Comparison of ENCODE assay signal across 16 cellular contexts in genomic region chr5:80761966-80762365, GRCh38.
DNase-seq lines count a peak whose midpoint lies in the region; ATAC-seq, FAIRE-seq and TF ChIP-seq lines count a peak whose summit lies in the region.
"Had no signal": no experiment of that assay in that cellular context is flagged by ENCODE, and none has a peak within 500 bp of the region (broad histone marks: within the 10 kb centered on the region; RNA-seq: fewer than 3 reads in every experiment).

No MANE protein-coding gene starts in this region.

- ATAC-seq in activated T-helper 17 cell treated with anti-CD3 and anti-CD28 coated beads, Interleukin-2, amount 50 U/mL, for 72 hours (replicated peaks): no peak

- no peak overlapping the region for H3K4me3 Mint-ChIP-seq in activated CD4-positive, alpha-beta T cell treated with anti-CD3 and anti-CD28 coated beads, Interleukin-2, amount 10 ng/mL, durations not matched to agents 24 days and 14 days
- no peak overlapping the region for H3K4me3 Mint-ChIP-seq in activated T-helper 17 cell treated with anti-CD3 and anti-CD28 coated beads, Interleukin-2, amount 50 U/mL, for 72 hours

- no peak for TF ChIP-seq CTCF in retinal pigment epithelial cell (conservative IDR thresholded peaks at IDR 0.05; ENCODE audit: low read depth, low read length)
- TF ChIP-seq CTCF in dorsolateral prefrontal cortex (IDR thresholded peaks at IDR 0.05 in 54 of 56, conservative IDR thresholded peaks at IDR 0.05 in 2 of 56; ENCODE audit: low read depth in 1 of 56, partially characterized antibody in 56 of 56): no peak

- H3K4me1 Mint-ChIP-seq in activated CD4-positive, alpha-beta T cell treated with anti-CD3 and anti-CD28 coated beads, Interleukin-2, amount 10 ng/mL, durations not matched to agents 24 days and 14 days: peaks cover 43% of the 10 kb centered on the region
- H3K4me1 Mint-ChIP-seq in activated T-helper 17 cell treated with anti-CD3 and anti-CD28 coated beads, Interleukin-2, amount 50 U/mL, for 72 hours: peaks cover 37% of the 10 kb centered on the region

- peaks cover 9% of the 10 kb centered on the region for H3K9me3 Mint-ChIP-seq in activated CD4-positive, alpha-beta T cell treated with anti-CD3 and anti-CD28 coated beads, Interleukin-2, amount 10 ng/mL, durations not matched to agents 24 days and 14 days
- peaks cover 4% of the 10 kb centered on the region for H3K9me3 Mint-ChIP-seq in activated T-helper 17 cell treated with anti-CD3 and anti-CD28 coated beads, Interleukin-2, amount 50 U/mL, for 72 hours

- intact Hi-C loops in activated CD4-positive, alpha-beta T cell treated with anti-CD3 and anti-CD28 coated beads, Interleukin-2, amount 10 ng/mL, durations not matched to agents 24 days and 14 days (cut with micrococcal nuclease): loop anchor here (1.0 kb wide), 1 partner anchor 103 kb away; no protein-coding TSS in a partner anchor
- intact Hi-C loops in dorsolateral prefrontal cortex (cut with DNase I): no loop called here

- peaks cover 45% of the 10 kb centered on the region for H3K36me3 Mint-ChIP-seq in activated CD4-positive, alpha-beta T cell treated with anti-CD3 and anti-CD28 coated beads, Interleukin-2, amount 10 ng/mL, durations not matched to agents 24 days and 14 days (ENCODE audit: low read depth)
- H3K36me3 Mint-ChIP-seq in activated T-helper 17 cell treated with anti-CD3 and anti-CD28 coated beads, Interleukin-2, amount 50 U/mL, for 72 hours (ENCODE audit: low read depth): peaks cover 20% of the 10 kb centered on the region

- FAIRE-seq in endometrium (lab: Jason Lieb, UNC): peak; percentile 58

- no peak for DNase-seq in activated CD4-positive, alpha-beta T cell treated with anti-CD3 and anti-CD28 coated beads, Interleukin-2, amount 10 ng/mL, durations not matched to agents 24 days and 14 days
- DNase-seq in activated CD4-positive, alpha-beta T cell treated with anti-CD3 and anti-CD28 coated beads for 1 hour: no peak
- DNase-seq in retinal pigment epithelial cell (ENCODE audit: low read depth): peak; percentile 11
- DNase-seq in hippocampal formation (lab: John Stamatoyannopoulos, UW): no peak
- no peak for DNase-seq in dorsolateral prefrontal cortex
- DNase-seq in NCI-H2107 (lab: John Stamatoyannopoulos, UW): no peak
- DNase-seq: DMS 273 treated with DMSO at 0.1 percent for 48 hours; HCEC 1CT; NCI-H1048; NCI-H69; NK-92 treated with Interleukin-12 subunit alpha and Interleukin-12 subunit beta, amount 100 ng/mL, for 24 hours; SK-N-SH had no signal

- H3K27ac Mint-ChIP-seq in activated CD4-positive, alpha-beta T cell treated with anti-CD3 and anti-CD28 coated beads, Interleukin-2, amount 10 ng/mL, durations not matched to agents 24 days and 14 days: peak overlapping the region; percentile 21
- H3K27ac Mint-ChIP-seq in activated T-helper 17 cell treated with anti-CD3 and anti-CD28 coated beads, Interleukin-2, amount 50 U/mL, for 72 hours: peak overlapping the region; percentile 90

- H3K27ac ChIP-seq in dorsolateral prefrontal cortex: no peak overlapping the region
- H3K27ac ChIP-seq: 22Rv1; BLaER1 treated with 17β-estradiol and CSF1 and Interleukin-3, amounts not matched to agents 10 nM and 100 nM had no signal

- no peaks in the 10 kb centered on the region for H3K27me3 ChIP-seq in dorsolateral prefrontal cortex
- H3K27me3 ChIP-seq: BLaER1 treated with 17β-estradiol and CSF1 and Interleukin-3, amounts not matched to agents 10 nM and 100 nM had no signal

- H3K4me3 ChIP-seq in retinal pigment epithelial cell (ENCODE audit: low read length): no peak overlapping the region
- no peak overlapping the region for H3K4me3 ChIP-seq in dorsolateral prefrontal cortex
- H3K4me3 ChIP-seq: BLaER1 treated with 17β-estradiol and CSF1 and Interleukin-3, amounts not matched to agents 10 nM and 100 nM had no signal

- H3K27me3 Mint-ChIP-seq in activated CD4-positive, alpha-beta T cell treated with anti-CD3 and anti-CD28 coated beads, Interleukin-2, amount 10 ng/mL, durations not matched to agents 24 days and 14 days: no peaks in the 10 kb centered on the region
- H3K27me3 Mint-ChIP-seq in activated T-helper 17 cell treated with anti-CD3 and anti-CD28 coated beads, Interleukin-2, amount 50 U/mL, for 72 hours: no peaks in the 10 kb centered on the region
